Comparison of ENCODE assay signal across 28 cellular contexts in the genomic region with DNA sequence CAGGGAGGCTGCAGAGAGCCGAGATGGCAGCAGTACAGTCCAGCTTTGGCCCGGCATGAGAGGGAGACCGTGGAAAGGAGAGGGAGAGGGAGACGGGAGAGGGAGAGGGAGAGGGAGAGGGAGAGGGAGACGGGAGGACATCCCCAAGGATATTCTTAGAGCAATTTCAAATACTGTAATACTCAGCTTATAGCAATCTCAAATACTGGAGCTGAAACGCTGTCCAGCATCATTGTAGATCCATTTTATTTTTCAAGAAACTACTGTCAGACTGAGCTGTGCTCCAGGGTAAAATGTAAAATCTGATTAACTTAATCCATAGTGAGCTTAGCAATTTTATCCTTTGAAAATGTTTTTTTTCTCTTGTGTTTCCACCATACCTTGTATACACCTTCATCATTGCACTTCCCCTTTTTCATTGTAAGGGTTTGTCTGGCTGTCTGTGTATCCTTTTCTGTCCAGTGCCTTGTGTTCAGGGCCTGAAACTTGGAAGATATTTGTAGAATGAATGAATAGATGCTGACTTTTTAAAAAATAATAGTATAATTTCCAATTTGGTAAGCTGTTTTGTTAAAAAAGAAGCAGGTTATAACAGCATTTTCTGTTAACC.
"Had no signal": no experiment of that assay in that cellular context is flagged by ENCODE, and none has a peak within 500 bp of the region (broad histone marks: within the 10 kb centered on the region; RNA-seq: fewer than 3 reads in every experiment).

No MANE protein-coding gene starts in this region.

- H3K4me1 ChIP-seq: colonic mucosa, esophagus squamous epithelium had no signal

- H3K9me3 ChIP-seq: colonic mucosa, esophagus squamous epithelium had no signal

- H3K36me3 ChIP-seq: brain microvascular endothelial cell, colonic mucosa had no signal

- DNase-seq: activated B cell treated with CpG ODN at 0.5 μM for 24 hours; activated CD4-positive, alpha-beta T cell treated with anti-CD3 and anti-CD28 coated beads for 48 hours; activated CD4-positive, alpha-beta T cell treated with anti-CD3 and anti-CD28 coated beads, Interleukin-2, amount 50 U/mL, for 1 hour; activated CD4-positive, alpha-beta T cell treated with anti-CD3 and anti-CD28 coated beads, Interleukin-2, amount 50 U/mL, for 48 hours; activated CD8-positive, alpha-beta memory T cell treated with anti-CD3 and anti-CD28 coated beads for 24 hours; activated CD8-positive, alpha-beta T cell treated with anti-CD3 and anti-CD28 coated beads for 36 hours; activated effector memory CD4-positive, alpha-beta T cell treated with Interleukin-2 at 50 U/mL for 16 hours; activated gamma-delta T cell treated with Interleukin-2 at 50 U/mL for 16 hours; activated naive CD4-positive, alpha-beta T cell treated with anti-CD3 and anti-CD28 coated beads, Interleukin-2, amount 50 U/mL, for 16 hours; activated naive CD4-positive, alpha-beta T cell treated with Interleukin-2 at 50 U/mL for 16 hours; activated T-cell treated with anti-CD3 and anti-CD28 coated beads, Interleukin-2, amount 50 U/mL, for 4 hours; amniotic stem cell; anterior cingulate cortex; brain microvascular endothelial cell; caudate nucleus; colonic mucosa; effector CD8-positive, alpha-beta T cell; esophagus squamous epithelium; foreskin melanocyte; head of caudate nucleus; T-helper 17 cell; T1000; WERI-Rb-1 had no signal

- H3K27ac ChIP-seq: brain microvascular endothelial cell, colonic mucosa, epithelial cell of prostate, esophagus squamous epithelium, WERI-Rb-1 had no signal

- H3K27me3 ChIP-seq: brain microvascular endothelial cell, colonic mucosa, esophagus squamous epithelium had no signal

- FAIRE-seq: astrocyte, bronchial epithelial cell, endometrium, endothelial cell of umbilical vein had no signal

- H3K4me3 ChIP-seq: colonic mucosa, esophagus squamous epithelium had no signal
